8 cellular contexts compared by ENCODE assay signal in genomic region chr1:47508900-47509488, GRCh38.
DNase-seq lines count a peak whose midpoint lies in the region; ATAC-seq and TF ChIP-seq lines count a peak whose summit lies in the region.

No MANE protein-coding gene starts in this region.

- no peaks in the 10 kb centered on the region for H3K79me2 ChIP-seq in smooth muscle cell (ENCODE audit: low read depth)

- H3K27ac ChIP-seq in iPS-20b (ENCODE audit: low read length), result no peak overlapping the region
- H3K27ac ChIP-seq in smooth muscle cell (ENCODE audit: low read depth), result no peak overlapping the region

- peaks cover 4% of the 10 kb centered on the region for H3K36me3 Mint-ChIP-seq in T-helper 17 cell (ENCODE audit: low read depth)

- H3K4me2 ChIP-seq in smooth muscle cell, result peak overlapping the region; percentile 95

- H3K27me3 Mint-ChIP-seq in T-helper 17 cell, result peaks cover 63% of the 10 kb centered on the region

- H3K4me3 ChIP-seq in iPS-20b (ENCODE audit: low read length) (peak overlapping the region; percentile 72), smooth muscle cell (peak overlapping the region; percentile 50)

- H3F3A ChIP-seq in smooth muscle cell (ENCODE audit: low read depth), result no peaks in the 10 kb centered on the region

- no peak overlapping the region for H3K9ac ChIP-seq in iPS-20b (ENCODE audit: low read depth, low read length)
- no peak overlapping the region for H3K9ac ChIP-seq in smooth muscle cell (ENCODE audit: low read depth)

- peak overlapping the region; percentile 84 for H3K4me3 Mint-ChIP-seq in T-helper 17 cell

- H2AFZ ChIP-seq in smooth muscle cell (ENCODE audit: low read depth), result no peak overlapping the region

- H3K4me1 Mint-ChIP-seq in T-helper 17 cell, result peaks cover 2% of the 10 kb centered on the region

- H3K27ac Mint-ChIP-seq in T-helper 17 cell, result no peak overlapping the region

- no peaks in the 10 kb centered on the region for H4K20me1 ChIP-seq in smooth muscle cell (ENCODE audit: low read depth)

- no peak for ATAC-seq in T-helper 17 cell
- ATAC-seq in activated CD4-positive, CD25-positive, alpha-beta regulatory T cell treated with anti-CD3 and anti-CD28 coated beads, Interleukin-2, amount 50 U/mL, for 24 hours, result no peak

- H3K4me1 ChIP-seq in iPS-20b (ENCODE audit: insufficient read depth, low read length) (peaks cover 4% of the 10 kb centered on the region; the same call in 1 of the 2 replicates), smooth muscle cell (ENCODE audit: low read depth) (peaks cover 11% of the 10 kb centered on the region)

- no peak for TF ChIP-seq CTCF in smooth muscle cell (IDR thresholded peaks at IDR 0.05; ENCODE audit: borderline replicate concordance, insufficient read depth, poor library complexity, severe bottlenecking)

- peaks cover 4% of the 10 kb centered on the region for H3K9me3 ChIP-seq in T-helper 17 cell (ENCODE audit: control insufficient read depth, low read length, poor library complexity, severe bottlenecking)
- no peaks in the 10 kb centered on the region for H3K9me3 ChIP-seq in iPS-20b (ENCODE audit: insufficient read depth, low read depth, low read length)
- H3K9me3 ChIP-seq in smooth muscle cell (replicated peaks; ENCODE audit: low read depth), result no peaks in the 10 kb centered on the region

- H3K27me3 ChIP-seq in iPS-20b (ENCODE audit: insufficient read depth, low read length) (peaks cover 88% of the 10 kb centered on the region), smooth muscle cell (ENCODE audit: low read depth) (peaks cover 95% of the 10 kb centered on the region)

- 22% methylated on average over 12 of the region's 12 CpGs for WGBS in smooth muscle cell (ENCODE audit: low lambda C conversion rate)

- DNase-seq in NCI-H2171 treated with DMSO at 0.1 percent for 48 hours (lab: John Stamatoyannopoulos, UW) (peak; percentile 60), NCI-H2171 (lab: John Stamatoyannopoulos, UW) (no peak), T-helper 17 cell (no peak), smooth muscle cell (lab: John Stamatoyannopoulos, UW; ENCODE audit: unreplicated experiment) (no peak), SIG-M5 (lab: John Stamatoyannopoulos, UW) (no peak)
- DNase-seq in stimulated activated CD4-positive, alpha-beta T cell treated with anti-CD3 and anti-CD28 coated beads, Interleukin-4, amount 100 ng/mL, for 4 hours, result no peak

- H3K36me3 ChIP-seq in iPS-20b (ENCODE audit: insufficient read depth, low read depth, low read length), result no peaks in the 10 kb centered on the region
- no peaks in the 10 kb centered on the region for H3K36me3 ChIP-seq in smooth muscle cell (ENCODE audit: low read depth)
